In genomic region chr2:240616860-240617666, GRCh38 we compare ENCODE assay signal across 8 cellular contexts. TPM values are rescaled to one million over a fixed set of nuclear protein-coding genes. Genes with fewer than 3 reads are reported as not detected.
A peak's percentile ranks its signal among the peaks of the same experiment; 100 is the strongest.
DNase-seq lines count a peak whose midpoint lies in the region; ATAC-seq, FAIRE-seq and TF ChIP-seq lines count a peak whose summit lies in the region.
"Not testable (repeated sequence)": the region's sequence is repeated elsewhere in the genome, so short reads cannot be mapped to it uniquely, and the experiment has no call there.

No MANE protein-coding gene starts in this region.

- peak; percentile 78 for FAIRE-seq in GM12878 (lab: Jason Lieb, UNC)

- WGBS in GM12878 (ENCODE audit: insufficient coverage, insufficient replicate concordance, low lambda C conversion rate, missing lambda C conversion rate), result 55% methylated on average over 5 of the region's 5 CpGs

- H3K9ac ChIP-seq in Loucy (ENCODE audit: low read depth, low read length, poor library complexity, severe bottlenecking); GM12878 (ENCODE audit: control insufficient read depth, insufficient read depth, low read length): not testable (repeated sequence)

- CTCF ChIA-PET in activated CD8-positive, alpha-beta T cell treated with anti-CD3 and anti-CD28 coated beads, Interleukin-2, amount 10 ng/mL, durations not matched to agents 7 days and 5 days (lab: Charles Lee), result interaction anchor here (0.7 to 1.2 kb wide), 2 partner anchors 32 to 50 kb away, joined by 3 to 7 read pairs; no protein-coding TSS in a partner anchor
- CTCF ChIA-PET in GM12878 (lab: Yijun Ruan, JAX), result interaction anchor here (1.2 to 1.4 kb wide), 3 partner anchors 52 to 224 kb away, joined by 3 read pairs; no protein-coding TSS in a partner anchor

- H3K4me3 Mint-ChIP-seq in activated CD8-positive, alpha-beta T cell treated with anti-CD3 and anti-CD28 coated beads, Interleukin-2, amount 10 ng/mL, durations not matched to agents 7 days and 5 days, result not testable (repeated sequence)

- H3K27ac Mint-ChIP-seq in activated CD8-positive, alpha-beta T cell treated with anti-CD3 and anti-CD28 coated beads, Interleukin-2, amount 10 ng/mL, durations not matched to agents 7 days and 5 days, result peak overlapping the region; percentile 31

- H3F3A ChIP-seq in Loucy (ENCODE audit: low read depth), result not testable (repeated sequence)

- TF ChIP-seq POLR2A in Peyer's patch (IDR thresholded peaks at IDR 0.05); GM12878 (IDR thresholded peaks at IDR 0.05; ENCODE audit: low read depth, low read length): not testable (repeated sequence)

- H2AFZ ChIP-seq in Loucy (ENCODE audit: low read length); GM12878 (ENCODE audit: control insufficient read depth, low read depth, low read length): not testable (repeated sequence)

- ATAC-seq in activated CD8-positive, alpha-beta T cell treated with anti-CD3 and anti-CD28 coated beads, Interleukin-2, amount 10 ng/mL, durations not matched to agents 7 days and 5 days; GM12878; Right ventricle myocardium superior (ENCODE audit: poor library complexity): not testable (repeated sequence)

- H3K36me3 ChIP-seq in BE2C; Loucy (ENCODE audit: insufficient read depth, low read length); GM12878 (ENCODE audit: control insufficient read depth in 2 of 2, insufficient read depth in 2 of 2, low read length in 1 of 2): not testable (repeated sequence)
- H3K36me3 ChIP-seq in Peyer's patch, result peaks cover 0 to 66% (median 0%) of the 10 kb centered on the region in 3 donors

- POLR2A ChIA-PET in activated CD8-positive, alpha-beta T cell treated with anti-CD3 and anti-CD28 coated beads, Interleukin-2, amount 10 ng/mL, durations not matched to agents 7 days and 5 days (lab: Charles Lee), result not testable (repeated sequence)
- POLR2A ChIA-PET in GM12878 (lab: Charles Lee), result interaction anchor here (0.6 kb wide), 1 partner anchor 45 kb away, joined by 3 read pairs; no protein-coding TSS in a partner anchor

- SMC1A ChIA-PET in GM12878 (lab: Charles Lee; ENCODE audit: uncharacterized antibody, unreplicated experiment), result not testable (repeated sequence)

- in situ Hi-C loops in GM12878 (cut with MboI), result not testable (repeated sequence)

- RAD21 ChIA-PET in GM12878 (lab: Charles Lee; ENCODE audit: unreplicated experiment), result not testable (repeated sequence)

- not testable (repeated sequence) for H3K27me3 Mint-ChIP-seq in activated CD8-positive, alpha-beta T cell treated with anti-CD3 and anti-CD28 coated beads, Interleukin-2, amount 10 ng/mL, durations not matched to agents 7 days and 5 days (ENCODE audit: low read depth)

- TF ChIP-seq CTCF in BE2C (IDR thresholded peaks at IDR 0.05; ENCODE audit: low read depth, low read length), result 0 out of 2 replicates have a peak, but pooled peaks have one; percentile 3
- TF ChIP-seq CTCF in GM12874 (IDR thresholded peaks at IDR 0.05; ENCODE audit: insufficient read depth, low read depth, low read length), result 0 out of 2 replicates have a peak, but pooled peaks have one; percentile 15
- TF ChIP-seq CTCF in Loucy (conservative IDR thresholded peaks at IDR 0.05; ENCODE audit: low read length), result peak; percentile 37
- TF ChIP-seq CTCF in Peyer's patch (IDR thresholded peaks at IDR 0.05), result peak in 2 of 6 experiments; percentile 12 to 21
- TF ChIP-seq CTCF in GM12878 (IDR thresholded peaks at IDR 0.05 in 2 of 3, conservative IDR thresholded peaks at IDR 0.05 in 1 of 3; ENCODE audit: control insufficient read depth in 2 of 3, extremely low read depth in 1 of 3, insufficient read depth in 1 of 3, low read depth in 3 of 3, low read length in 3 of 3), result peak in 1 of 3 experiments; percentile 21; a peak in 1 of 6 replicates

- H3K4me3 ChIP-seq in BE2C (ENCODE audit: low read depth, low read length); Loucy (ENCODE audit: low read length, poor library complexity, severe bottlenecking); Peyer's patch; GM12878: not testable (repeated sequence)

- TF ChIP-seq EP300 in GM12878 (IDR thresholded peaks at IDR 0.05; ENCODE audit: borderline replicate concordance in 1 of 2, control insufficient read depth in 1 of 2, low read depth in 2 of 2, low read length in 2 of 2), result not testable (repeated sequence)

- peaks cover 56% of the 10 kb centered on the region for H3K4me1 Mint-ChIP-seq in activated CD8-positive, alpha-beta T cell treated with anti-CD3 and anti-CD28 coated beads, Interleukin-2, amount 10 ng/mL, durations not matched to agents 7 days and 5 days (ENCODE audit: low read depth)

- DNase-seq in BE2C (peak; percentile 3), Peyer's patch (peak in 2 of 3 donors; percentile 37 to 47), Right ventricle myocardium superior (peak; percentile 17)
- not testable (repeated sequence) for DNase-seq in activated CD8-positive, alpha-beta T cell treated with anti-CD3 and anti-CD28 coated beads, Interleukin-2, amount 10 ng/mL, durations not matched to agents 7 days and 5 days; GM12878 (ENCODE audit: low read depth, low spot score)
- peak; percentile 7 for DNase-seq in stimulated activated CD4-positive, alpha-beta T cell treated with anti-CD3 and anti-CD28 coated beads, Interleukin-1b, Interleukin-23, amount 100 ng/mL, for 48 hours

- not testable (repeated sequence) for BruUV-seq in GM12878 (replicated peaks; lab: Mats Ljungman, UMichigan)

- H3K9me3 Mint-ChIP-seq in activated CD8-positive, alpha-beta T cell treated with anti-CD3 and anti-CD28 coated beads, Interleukin-2, amount 10 ng/mL, durations not matched to agents 7 days and 5 days (ENCODE audit: insufficient read depth), result peaks cover 22% of the 10 kb centered on the region

- H3K4me2 ChIP-seq in Loucy (ENCODE audit: low read depth, low read length, poor library complexity, severe bottlenecking); GM12878 (ENCODE audit: control insufficient read depth, insufficient read depth): not testable (repeated sequence)

- not testable (repeated sequence) for H4K20me1 ChIP-seq in Loucy (ENCODE audit: insufficient read depth, low read length, poor library complexity, severe bottlenecking); GM12878 (ENCODE audit: control insufficient read depth, insufficient read depth)

- intact Hi-C loops in GM12878 (cut with micrococcal nuclease; ENCODE audit: unreplicated experiment); Right ventricle myocardium superior (cut with DNase I): not testable (repeated sequence)

- peaks cover 43% of the 10 kb centered on the region for H3K36me3 Mint-ChIP-seq in activated CD8-positive, alpha-beta T cell treated with anti-CD3 and anti-CD28 coated beads, Interleukin-2, amount 10 ng/mL, durations not matched to agents 7 days and 5 days (ENCODE audit: low read depth)

- not testable (repeated sequence) for H3K9me2 ChIP-seq in Loucy (replicated peaks; ENCODE audit: low read depth, low read length)

- H3K4me1 ChIP-seq in BE2C, result not testable (repeated sequence)
- peaks cover 26% of the 10 kb centered on the region for H3K4me1 ChIP-seq in Loucy (ENCODE audit: insufficient read depth, low read length, poor library complexity, severe bottlenecking)
- peaks cover 0 to 16% (median 5%) of the 10 kb centered on the region in 4 donors for H3K4me1 ChIP-seq in Peyer's patch
- peaks cover 22% of the 10 kb centered on the region for H3K4me1 ChIP-seq in GM12878 (ENCODE audit: control insufficient read depth, insufficient read depth, low read length)

- H3K27ac ChIP-seq in Peyer's patch; GM12878 (ENCODE audit: control insufficient read depth, insufficient read depth): not testable (repeated sequence)

- TF ChIP-seq RAD21 in GM12878 (IDR thresholded peaks at IDR 0.05; ENCODE audit: insufficient read depth, low read depth, low read length), result not testable (repeated sequence)

- not testable (repeated sequence) for H3K9me3 ChIP-seq in BE2C; Loucy (ENCODE audit: insufficient read depth, low read depth, low read length); Peyer's patch
- H3K9me3 ChIP-seq in GM12878 (replicated peaks; ENCODE audit: control insufficient read depth, insufficient read depth, low read length), result peaks cover 12% of the 10 kb centered on the region

- H3K79me2 ChIP-seq in Loucy (ENCODE audit: insufficient read depth, low read length); GM12878 (ENCODE audit: control insufficient read depth, insufficient read depth, low read length): not testable (repeated sequence)

- not testable (repeated sequence) for H3K27me3 ChIP-seq in BE2C; Loucy (ENCODE audit: insufficient read depth, low read length, poor library complexity, severe bottlenecking); Peyer's patch; GM12878 (replicated peaks in 1 of 2; ENCODE audit: control insufficient read depth in 2 of 2, insufficient read depth in 2 of 2, low read length in 1 of 2)

RNA-seq across cellular contexts. Expression of gene GPR35, which starts 8.2 kb away (rescaled TPM):
- 0.43 TPM for polyA plus RNA-seq in BE2C (2012; ENCODE audit: insufficient read depth, insufficient read length, low read depth)
- total RNA-seq in Peyer's patch, result 100 to 1,000 TPM in 3 of 4 donors, 10 to 100 TPM in 1; 61.1 to 341 (median 261) TPM
- total RNA-seq in activated CD8-positive, alpha-beta T cell treated with anti-CD3 and anti-CD28 coated beads, Interleukin-2, amount 10 ng/mL, durations not matched to agents 7 days and 5 days, result 10 to 100 TPM; 21.6 to 23.8 TPM
- 8.6 and 8.8 TPM in 2 replicates for total RNA-seq in GM12878 (2013; cell fraction: nucleolus; rRNA removed)
- 0.76 and 1.6 TPM in 2 replicates for total RNA-seq in GM12878 (2014; rRNA removed)
- total RNA-seq in GM12878 (2014; rRNA removed; fragmentation: Illumina TruSeq; extraction: Trizol), result 0.14 TPM in 1 of 2 replicates, not detected in the other
- total RNA-seq in GM12878 (2021), result 0.56 and 1.1 TPM in 2 replicates
- 0.62 TPM for polyA plus RNA-seq in GM12878 (2011; ENCODE audit: low read depth)
- polyA plus RNA-seq in GM12878 (2011; rRNA removed), result 0.43 and 0.75 TPM in 2 replicates
- polyA plus RNA-seq in GM12878 (2011; cell fraction: cytosol; rRNA removed), result 2.9 and 3.1 TPM in 2 replicates
- polyA plus RNA-seq in GM12878 (2011; cell fraction: nucleus; rRNA removed), result 4.4 TPM in 2 replicates
- polyA plus RNA-seq in GM12878 (2012), result 1.8 and 2.4 TPM in 2 replicates
- polyA plus RNA-seq in GM12878 (2014; fragmentation: Illumina TruSeq; extraction: Trizol), result 0.18 TPM in 1 of 2 replicates, not detected in the other
- not detected for polyA plus RNA-seq in GM12878 (2014; fragmentation: Nextera tagmentation; extraction: Ambion mirVana)
- polyA plus RNA-seq in GM12878 (2014; rRNA removed), result 0.74 and 1.3 TPM in 2 replicates
- under 1 TPM; 0.14 to 0.32 TPM for polyA plus RNA-seq in GM12878 (2016; fragmentation: Nextera tagmentation; extraction: Ambion mirVana)
- polyA minus RNA-seq in GM12878 (2011; rRNA and poly(A)+ RNA removed), result 2.0 and 3.3 TPM in 2 replicates
- polyA minus RNA-seq in GM12878 (2011; cell fraction: cytosol; rRNA and poly(A)+ RNA removed), result 1.7 TPM in 1 of 2 replicates, not detected in the other
- 0.97 and 1.1 TPM in 2 replicates for polyA minus RNA-seq in GM12878 (2011; cell fraction: nucleus; rRNA and poly(A)+ RNA removed)
- total RNA-seq in Right ventricle myocardium superior, result 2.0 TPM

RNA-seq across cellular contexts. Expression of gene CAPN10, which starts 30.5 kb away (rescaled TPM):
- 80.2 TPM for polyA plus RNA-seq in BE2C (2012; ENCODE audit: insufficient read depth, insufficient read length, low read depth)
- total RNA-seq in Peyer's patch (10 to 100 TPM; 48.3 to 96.4 (median 78.9) TPM), GM12878 (2014; rRNA removed) (26.6 and 32.9 TPM in 2 replicates), GM12878 (2014; rRNA removed; fragmentation: Illumina TruSeq; extraction: Trizol) (8.4 and 12.4 TPM in 2 replicates), GM12878 (2021) (31.5 and 40.6 TPM in 2 replicates), Right ventricle myocardium superior (49.7 TPM)
- 10 to 100 TPM; 53.0 to 61.2 TPM for total RNA-seq in activated CD8-positive, alpha-beta T cell treated with anti-CD3 and anti-CD28 coated beads, Interleukin-2, amount 10 ng/mL, durations not matched to agents 7 days and 5 days
- total RNA-seq in GM12878 (2013; cell fraction: nucleolus; rRNA removed), result 79.8 and 82.5 TPM in 2 replicates
- 4.5 TPM for polyA plus RNA-seq in GM12878 (2011; ENCODE audit: low read depth)
- polyA plus RNA-seq in GM12878 (2011; rRNA removed) (6.0 and 10.3 TPM in 2 replicates), GM12878 (2014; fragmentation: Illumina TruSeq; extraction: Trizol) (2.4 and 7.3 TPM in 2 replicates), GM12878 (2014; fragmentation: Nextera tagmentation; extraction: Ambion mirVana) (1 to 10 TPM in 1 of 2 experiments, under 1 TPM in 1; 0.37 to 1.6 TPM), GM12878 (2014; rRNA removed) (38.2 and 46.0 TPM in 2 replicates), GM12878 (2016; fragmentation: Nextera tagmentation; extraction: Ambion mirVana) (10 to 100 TPM; 22.6 to 27.1 TPM)
- 9.9 and 23.2 TPM in 2 replicates for polyA plus RNA-seq in GM12878 (2011; cell fraction: cytosol; rRNA removed)
- polyA plus RNA-seq in GM12878 (2011; cell fraction: nucleus; rRNA removed), result 159 and 187 TPM in 2 replicates
- 19.0 and 21.0 TPM in 2 replicates for polyA plus RNA-seq in GM12878 (2012)
- 7.5 and 13.8 TPM in 2 replicates for polyA minus RNA-seq in GM12878 (2011; rRNA and poly(A)+ RNA removed)
- 7.4 and 9.0 TPM in 2 replicates for polyA minus RNA-seq in GM12878 (2011; cell fraction: cytosol; rRNA and poly(A)+ RNA removed)
- polyA minus RNA-seq in GM12878 (2011; cell fraction: nucleus; rRNA and poly(A)+ RNA removed), result 31.7 and 59.3 TPM in 2 replicates

RNA-seq across cellular contexts. Expression of gene RNPEPL1, which starts 48.8 kb away (rescaled TPM):
- 44.6 TPM for polyA plus RNA-seq in BE2C (2012; ENCODE audit: insufficient read depth, insufficient read length, low read depth)
- 100 to 1,000 TPM in 3 of 4 donors, 10 to 100 TPM in 1; 85.0 to 175 (median 154) TPM for total RNA-seq in Peyer's patch
- total RNA-seq in activated CD8-positive, alpha-beta T cell treated with anti-CD3 and anti-CD28 coated beads, Interleukin-2, amount 10 ng/mL, durations not matched to agents 7 days and 5 days, result 100 to 1,000 TPM; 110 to 113 TPM
- 20.1 and 20.4 TPM in 2 replicates for total RNA-seq in GM12878 (2013; cell fraction: nucleolus; rRNA removed)
- 18.1 and 21.6 TPM in 2 replicates for total RNA-seq in GM12878 (2014; rRNA removed)
- 5.4 and 6.2 TPM in 2 replicates for total RNA-seq in GM12878 (2014; rRNA removed; fragmentation: Illumina TruSeq; extraction: Trizol)
- total RNA-seq in GM12878 (2021), result 49.5 and 53.5 TPM in 2 replicates
- 13.5 TPM for polyA plus RNA-seq in GM12878 (2011; ENCODE audit: low read depth)
- 2.2 and 5.4 TPM in 2 replicates for polyA plus RNA-seq in GM12878 (2011; rRNA removed)
- polyA plus RNA-seq in GM12878 (2011; cell fraction: cytosol; rRNA removed), result 16.9 and 21.7 TPM in 2 replicates
- polyA plus RNA-seq in GM12878 (2011; cell fraction: nucleus; rRNA removed), result 81.1 and 82.2 TPM in 2 replicates
- polyA plus RNA-seq in GM12878 (2012), result 34.1 and 38.3 TPM in 2 replicates
- polyA plus RNA-seq in GM12878 (2014; fragmentation: Illumina TruSeq; extraction: Trizol), result 1.1 and 6.7 TPM in 2 replicates
- polyA plus RNA-seq in GM12878 (2014; fragmentation: Nextera tagmentation; extraction: Ambion mirVana), result 1 to 10 TPM in 1 of 2 experiments, under 1 TPM in 1; 0.24 to 1.2 TPM
- 32.0 and 42.9 TPM in 2 replicates for polyA plus RNA-seq in GM12878 (2014; rRNA removed)
- 1 to 10 TPM; 6.9 to 9.6 TPM for polyA plus RNA-seq in GM12878 (2016; fragmentation: Nextera tagmentation; extraction: Ambion mirVana)
- 8.1 and 20.4 TPM in 2 replicates for polyA minus RNA-seq in GM12878 (2011; rRNA and poly(A)+ RNA removed)
- polyA minus RNA-seq in GM12878 (2011; cell fraction: cytosol; rRNA and poly(A)+ RNA removed), result 23.8 and 30.4 TPM in 2 replicates
- polyA minus RNA-seq in GM12878 (2011; cell fraction: nucleus; rRNA and poly(A)+ RNA removed), result 12.5 and 29.9 TPM in 2 replicates
- 89.5 TPM for total RNA-seq in Right ventricle myocardium superior

RNA-seq across cellular contexts. Expression of gene DUSP28, which starts 56.9 kb away (rescaled TPM):
- polyA plus RNA-seq in BE2C (2012; ENCODE audit: insufficient read depth, insufficient read length, low read depth), result 14.7 TPM
- total RNA-seq in Peyer's patch, result 10 to 100 TPM in 1 of 4 donors, 1 to 10 TPM in 3; 4.2 to 10.1 (median 7.1) TPM
- total RNA-seq in activated CD8-positive, alpha-beta T cell treated with anti-CD3 and anti-CD28 coated beads, Interleukin-2, amount 10 ng/mL, durations not matched to agents 7 days and 5 days, result 1 to 10 TPM; 6.8 to 8.1 TPM
- total RNA-seq in GM12878 (2013; cell fraction: nucleolus; rRNA removed), result 10.4 and 11.4 TPM in 2 replicates
- total RNA-seq in GM12878 (2014; rRNA removed), result 8.2 and 8.6 TPM in 2 replicates
- total RNA-seq in GM12878 (2014; rRNA removed; fragmentation: Illumina TruSeq; extraction: Trizol), result 3.4 and 3.6 TPM in 2 replicates
- total RNA-seq in GM12878 (2021), result 4.8 and 5.2 TPM in 2 replicates
- polyA plus RNA-seq in GM12878 (2011; ENCODE audit: low read depth), result 3.1 TPM
- 9.5 and 11.0 TPM in 2 replicates for polyA plus RNA-seq in GM12878 (2011; rRNA removed)
- 6.3 and 6.4 TPM in 2 replicates for polyA plus RNA-seq in GM12878 (2011; cell fraction: cytosol; rRNA removed)
- 3.7 and 5.9 TPM in 2 replicates for polyA plus RNA-seq in GM12878 (2011; cell fraction: nucleus; rRNA removed)
- 7.7 and 8.3 TPM in 2 replicates for polyA plus RNA-seq in GM12878 (2012)
- 4.4 and 4.6 TPM in 2 replicates for polyA plus RNA-seq in GM12878 (2014; fragmentation: Illumina TruSeq; extraction: Trizol)
- 1 to 10 TPM; 2.5 to 3.0 TPM for polyA plus RNA-seq in GM12878 (2014; fragmentation: Nextera tagmentation; extraction: Ambion mirVana)
- polyA plus RNA-seq in GM12878 (2014; rRNA removed), result 6.2 and 7.6 TPM in 2 replicates
- polyA plus RNA-seq in GM12878 (2016; fragmentation: Nextera tagmentation; extraction: Ambion mirVana), result 10 to 100 TPM; 11.6 to 12.5 TPM
- polyA minus RNA-seq in GM12878 (2011; rRNA and poly(A)+ RNA removed), result 7.6 and 10.9 TPM in 2 replicates
- 1.7 and 3.6 TPM in 2 replicates for polyA minus RNA-seq in GM12878 (2011; cell fraction: cytosol; rRNA and poly(A)+ RNA removed)
- polyA minus RNA-seq in GM12878 (2011; cell fraction: nucleus; rRNA and poly(A)+ RNA removed), result 6.4 and 11.9 TPM in 2 replicates
- total RNA-seq in Right ventricle myocardium superior, result 11.5 TPM

RNA-seq across cellular contexts. Expression of gene ANKMY1, which starts 59.3 kb away (rescaled TPM):
- 4.5 TPM for polyA plus RNA-seq in BE2C (2012; ENCODE audit: insufficient read depth, insufficient read length, low read depth)
- total RNA-seq in Peyer's patch, result 10 to 100 TPM; 27.8 to 89.1 (median 40.1) TPM
- 10 to 100 TPM; 27.9 to 33.3 TPM for total RNA-seq in activated CD8-positive, alpha-beta T cell treated with anti-CD3 and anti-CD28 coated beads, Interleukin-2, amount 10 ng/mL, durations not matched to agents 7 days and 5 days
- 30.8 and 36.5 TPM in 2 replicates for total RNA-seq in GM12878 (2013; cell fraction: nucleolus; rRNA removed)
- total RNA-seq in GM12878 (2014; rRNA removed), result 8.4 and 11.5 TPM in 2 replicates
- 9.6 and 10.7 TPM in 2 replicates for total RNA-seq in GM12878 (2014; rRNA removed; fragmentation: Illumina TruSeq; extraction: Trizol)
- 15.3 and 19.6 TPM in 2 replicates for total RNA-seq in GM12878 (2021)
- 5.1 TPM for polyA plus RNA-seq in GM12878 (2011; ENCODE audit: low read depth)
- 5.8 and 7.3 TPM in 2 replicates for polyA plus RNA-seq in GM12878 (2011; rRNA removed)
- polyA plus RNA-seq in GM12878 (2011; cell fraction: cytosol; rRNA removed), result 9.3 and 9.6 TPM in 2 replicates
- 17.5 and 21.5 TPM in 2 replicates for polyA plus RNA-seq in GM12878 (2011; cell fraction: nucleus; rRNA removed)
- 9.4 and 9.8 TPM in 2 replicates for polyA plus RNA-seq in GM12878 (2012)
- polyA plus RNA-seq in GM12878 (2014; fragmentation: Illumina TruSeq; extraction: Trizol), result 9.0 and 15.1 TPM in 2 replicates
- polyA plus RNA-seq in GM12878 (2014; fragmentation: Nextera tagmentation; extraction: Ambion mirVana), result 1 to 10 TPM; 1.1 to 2.4 TPM
- 11.6 and 13.8 TPM in 2 replicates for polyA plus RNA-seq in GM12878 (2014; rRNA removed)
- polyA plus RNA-seq in GM12878 (2016; fragmentation: Nextera tagmentation; extraction: Ambion mirVana), result 10 to 100 TPM; 10.3 to 11.5 TPM
- 12.7 and 18.9 TPM in 2 replicates for polyA minus RNA-seq in GM12878 (2011; rRNA and poly(A)+ RNA removed)
- 6.4 and 8.2 TPM in 2 replicates for polyA minus RNA-seq in GM12878 (2011; cell fraction: cytosol; rRNA and poly(A)+ RNA removed)
- polyA minus RNA-seq in GM12878 (2011; cell fraction: nucleus; rRNA and poly(A)+ RNA removed), result 13.8 and 23.8 TPM in 2 replicates
- 5.6 TPM for total RNA-seq in Right ventricle myocardium superior
